Comparison of ENCODE assay signal across 10 cellular contexts in genomic region chr4:139819082-139819481, GRCh38.
"Had no signal": no experiment of that assay in that cellular context is flagged by ENCODE, and none has a peak within 500 bp of the region (broad histone marks: within the 10 kb centered on the region; RNA-seq: fewer than 3 reads in every experiment).

No MANE protein-coding gene starts in this region.

- H3K36me3 ChIP-seq: adrenal gland, breast epithelium, lower lobe of right lung, transverse colon, uterus had no signal

- H3K9me3 ChIP-seq: adrenal gland, breast epithelium, lower lobe of right lung, transverse colon, uterus had no signal

- H3K27me3 ChIP-seq: adrenal gland, breast epithelium, transverse colon, uterus had no signal

- H3K4me3 ChIP-seq: adrenal gland, breast epithelium, lower lobe of right lung, transverse colon, uterus had no signal

- DNase-seq: activated CD4-positive, alpha-beta T cell treated with anti-CD3 and anti-CD28 coated beads for 36 hours; activated CD4-positive, alpha-beta T cell treated with anti-CD3 and anti-CD28 coated beads, Interleukin-2, amount 50 U/mL, for 48 hours; activated gamma-delta T cell treated with Interleukin-2 at 50 U/mL for 16 hours; adrenal gland; effector CD8-positive, alpha-beta T cell; lower lobe of right lung; stimulated activated naive CD8-positive, alpha-beta T cell treated with anti-CD3 and anti-CD28 coated beads, Interleukin-15, Interleukin-2, amounts not matched to agents 100 U/mL and 50 U/mL, for 24 hours; transverse colon; uterus had no signal

- H3K27ac ChIP-seq: adrenal gland, breast epithelium, lower lobe of right lung, transverse colon had no signal
